Comparison of ENCODE assay signal across 10 cellular contexts in genomic region chr18:40929389-40929788, GRCh38.
"Had no signal": no experiment of that assay in that cellular context is flagged by ENCODE, and none has a peak within 500 bp of the region (broad histone marks: within the 10 kb centered on the region; RNA-seq: fewer than 3 reads in every experiment).

No MANE protein-coding gene starts in this region.

- H3K27ac ChIP-seq: GM23248, HL-60 had no signal

- H3K4me3 Mint-ChIP-seq: HFFc6, IgD-negative memory B cell had no signal

- DNase-seq: GM23248, GOT3, H7, HFFc6, KBM-7 had no signal

- H3K36me3 ChIP-seq: HAP-1 had no signal

- H2AFZ ChIP-seq: GM23248 had no signal

- H3K4me1 Mint-ChIP-seq: IgD-negative memory B cell had no signal

- H3K9me3 ChIP-seq: HAP-1 had no signal

- H3K27ac Mint-ChIP-seq: HFFc6, IgD-negative memory B cell had no signal

- H3K9ac ChIP-seq: GM23248 had no signal

- H3K4me3 ChIP-seq: GM23248, HAP-1 had no signal

- H3K27me3 Mint-ChIP-seq: IgD-negative memory B cell had no signal

- FAIRE-seq: HepG2 had no signal

- ATAC-seq: HCT116, HepG2 had no signal
